ENCODE assay signal across 2 cellular contexts in the genomic region with DNA sequence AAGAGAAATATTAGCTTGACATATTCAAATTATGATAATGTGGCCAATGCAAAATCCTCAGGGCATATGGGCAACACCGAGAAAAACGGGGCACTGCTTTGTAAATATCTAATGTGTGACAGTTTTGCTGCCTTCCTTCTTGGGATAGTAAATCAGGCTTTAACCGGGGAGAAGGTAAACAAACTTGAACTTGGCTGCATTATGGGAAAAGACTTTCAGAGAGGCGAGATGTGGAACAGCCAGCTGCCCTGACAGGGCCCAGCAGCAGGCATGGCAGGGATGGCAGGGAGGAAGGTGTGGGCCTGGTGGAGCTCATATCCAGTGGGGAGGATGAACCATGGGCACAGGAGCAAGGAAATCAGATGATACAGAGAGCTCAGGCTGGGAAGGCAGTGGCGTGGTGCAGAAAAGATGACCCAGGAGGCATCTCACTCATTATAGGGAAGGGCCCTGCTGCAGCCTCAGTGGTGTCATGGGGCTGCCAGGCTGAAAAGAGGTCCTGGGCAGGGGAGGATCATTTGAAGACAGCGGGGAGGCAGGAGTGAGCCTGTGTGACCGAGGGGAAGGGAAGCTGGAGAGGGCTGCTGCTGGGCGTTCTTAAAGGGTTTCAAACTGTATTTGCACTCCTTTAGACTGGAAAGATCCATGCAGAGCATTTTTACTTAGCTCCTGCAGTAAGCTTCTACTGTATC.
TF ChIP-seq lines count a peak whose summit lies in the region.

No MANE protein-coding gene starts in this region.

TF ChIP-seq in HEK293, 187 proteins besides CTCF, POLR2A, EP300 and RAD21:
- TF ChIP-seq ZIC2 (tag by site-specific recombination; IDR thresholded peaks at IDR 0.05), result peak; percentile 56
- no peak for TF ChIP-seq ZNF132 (tag by site-specific recombination; IDR thresholded peaks at IDR 0.05; ENCODE audit: borderline replicate concordance)
- TF ChIP-seq ZNF335 (tag by site-specific recombination; conservative IDR thresholded peaks at IDR 0.05), result peak; percentile 43; the same call in 1 of the 2 replicates
- no peak for TF ChIP-seq ZNF426 (tag by site-specific recombination; IDR thresholded peaks at IDR 0.05)
- TF ChIP-seq WT1 (tag by site-specific recombination; IDR thresholded peaks at IDR 0.05), result no peak
- TF ChIP-seq ZBTB1 (tag by site-specific recombination; IDR thresholded peaks at IDR 0.05), result no peak
- no peak for TF ChIP-seq ZNF350 (tag by site-specific recombination; IDR thresholded peaks at IDR 0.05)
- no peak for TF ChIP-seq ZNF157 (tag by site-specific recombination; IDR thresholded peaks at IDR 0.05)
- TF ChIP-seq ZNF24 (tag by site-specific recombination; IDR thresholded peaks at IDR 0.05), result no peak
- no peak for TF ChIP-seq ZNF138 (tag by site-specific recombination; IDR thresholded peaks at IDR 0.05; ENCODE audit: borderline replicate concordance)
- no peak for TF ChIP-seq ZNF223 (tag by site-specific recombination; IDR thresholded peaks at IDR 0.05)
- TF ChIP-seq PBX3 (CRISPR knock-in tag; IDR thresholded peaks at IDR 0.05), result no peak
- TF ChIP-seq KLF10 (tag by site-specific recombination; IDR thresholded peaks at IDR 0.05), result no peak
- TF ChIP-seq SCRT1 (tag by site-specific recombination; IDR thresholded peaks at IDR 0.05; ENCODE audit: borderline replicate concordance), result no peak
- no peak for TF ChIP-seq ZNF529 (tag by site-specific recombination; IDR thresholded peaks at IDR 0.05; ENCODE audit: insufficient replicate concordance)

TF ChIP-seq in HepG2, 621 proteins besides CTCF, POLR2A, EP300 and RAD21:
- TF ChIP-seq HBP1 (CRISPR knock-in tag; IDR thresholded peaks at IDR 0.05; ENCODE audit: low read depth) (no peak), ZFP91 (CRISPR knock-in tag; IDR thresholded peaks at IDR 0.05; ENCODE audit: borderline replicate concordance) (no peak), PPARG (CRISPR knock-in tag; conservative IDR thresholded peaks at IDR 0.05) (no peak), FOXO1 (CRISPR knock-in tag; IDR thresholded peaks at IDR 0.05) (no peak), MTA3 (CRISPR knock-in tag; IDR thresholded peaks at IDR 0.05) (no peak), SATB2 (CRISPR knock-in tag; IDR thresholded peaks at IDR 0.05) (no peak), HOXA5 (CRISPR knock-in tag; IDR thresholded peaks at IDR 0.05) (no peak), U2AF1 (optimal IDR thresholded peaks at IDR 0.05; ENCODE audit: low read depth, low read length) (no peak), MAF1 (CRISPR knock-in tag; IDR thresholded peaks at IDR 0.05; ENCODE audit: borderline replicate concordance) (no peak), ZNF644 (CRISPR knock-in tag; IDR thresholded peaks at IDR 0.05; ENCODE audit: low read depth) (no peak), ZNF431 (CRISPR knock-in tag; IDR thresholded peaks at IDR 0.05; ENCODE audit: borderline replicate concordance, low read depth) (no peak), THAP8 (CRISPR knock-in tag; IDR thresholded peaks at IDR 0.05; ENCODE audit: borderline replicate concordance) (no peak), ZBTB20 (CRISPR knock-in tag; IDR thresholded peaks at IDR 0.05; ENCODE audit: borderline replicate concordance, low read depth) (no peak)
- TF ChIP-seq, protein P1, sequence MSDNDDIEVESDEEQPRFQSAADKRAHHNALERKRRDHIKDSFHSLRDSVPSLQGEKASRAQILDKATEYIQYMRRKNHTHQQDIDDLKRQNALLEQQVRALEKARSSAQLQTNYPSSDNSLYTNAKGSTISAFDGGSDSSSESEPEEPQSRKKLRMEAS (IDR thresholded peaks at IDR 0.05), result no peak
